ENCODE assay signal across 18 cellular contexts in the genomic region with DNA sequence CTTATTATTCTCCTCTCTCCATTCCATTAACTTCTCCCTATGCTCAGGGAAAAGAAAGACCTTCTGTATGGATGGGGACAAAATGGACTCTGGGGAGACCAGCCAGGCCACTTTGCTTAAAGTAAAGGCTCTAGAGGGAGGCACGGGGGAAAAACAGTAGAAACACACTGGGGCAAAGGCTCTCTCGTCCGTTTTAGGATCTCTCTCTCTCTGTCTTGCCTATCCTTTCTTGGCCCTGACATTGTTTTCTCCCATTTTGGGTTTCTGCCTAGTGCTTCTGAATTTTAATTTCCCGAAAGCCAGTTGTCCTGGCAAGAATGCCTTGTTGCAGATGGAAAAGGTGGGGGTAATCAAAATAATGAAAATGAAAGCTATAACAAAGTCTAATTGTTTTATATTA. TPM values are rescaled to one million over a fixed set of nuclear protein-coding genes. Genes with fewer than 3 reads are reported as not detected.
DNase-seq lines count a peak whose midpoint lies in the region; ATAC-seq and TF ChIP-seq lines count a peak whose summit lies in the region.
"Had no signal": no experiment of that assay in that cellular context is flagged by ENCODE, and none has a peak within 500 bp of the region (broad histone marks: within the 10 kb centered on the region; RNA-seq: fewer than 3 reads in every experiment).

No MANE protein-coding gene starts in this region.

- in situ Hi-C loops in G401 (cut with HindIII; ENCODE audit: low sequenced_read_pairs) = no loop called here

- no peaks in the 10 kb centered on the region for H3K4me1 ChIP-seq in neural progenitor cell

- no peak overlapping the region for H2AFZ ChIP-seq in neural progenitor cell (replicated peaks)

- H3K36me3 Mint-ChIP-seq in neural progenitor cell = no peaks in the 10 kb centered on the region

- H3K36me3 ChIP-seq in neural progenitor cell = no peaks in the 10 kb centered on the region

- no peaks in the 10 kb centered on the region for H4K20me1 ChIP-seq in neural progenitor cell (ENCODE audit: low read depth)

- no peaks in the 10 kb centered on the region for H3K9me3 Mint-ChIP-seq in neural progenitor cell

- H3K4me2 ChIP-seq in neural progenitor cell = no peak overlapping the region

- H3F3A ChIP-seq in neural progenitor cell (ENCODE audit: low read depth) = no peaks in the 10 kb centered on the region

- H3K79me2 ChIP-seq in neural progenitor cell (ENCODE audit: low read depth) = no peaks in the 10 kb centered on the region

- no peaks in the 10 kb centered on the region for H3K9me3 ChIP-seq in neural progenitor cell (ENCODE audit: low read depth)

- H3K4me3 ChIP-seq in neural progenitor cell = no peak overlapping the region
- H3K4me3 ChIP-seq: GM12878 had no signal

- DNase-seq in G401 (ENCODE audit: low spot score) (peak; percentile 94), cerebellar nuclear complex (lab: John Stamatoyannopoulos, UW) (peak; percentile 30 to 52), inferior parietal cortex (ENCODE audit: extremely low spot score) (peak; percentile 33), putamen (ENCODE audit: low spot score) (peak; percentile 23), NCI-H69 (lab: John Stamatoyannopoulos, UW) (no peak), neural progenitor cell (ENCODE audit: low spot score) (no peak)
- DNase-seq in stimulated activated CD4-positive, alpha-beta T cell treated with anti-CD3 and anti-CD28 coated beads, Interleukin-2, amount 100 ng/mL, for 48 hours = no peak
- DNase-seq: ACHN; Calu3; CD4-positive, alpha-beta T cell; DMS 273 treated with DMSO at 0.1 percent for 48 hours had no signal

- no peak overlapping the region for H3K27ac ChIP-seq in neural progenitor cell

- peaks cover 5% of the 10 kb centered on the region for H3K27me3 Mint-ChIP-seq in neural progenitor cell (ENCODE audit: insufficient read depth, low read depth)
- H3K27me3 Mint-ChIP-seq: CD4-positive, alpha-beta T cell had no signal

- ATAC-seq in HG02870 (IDR thresholded peaks at IDR 0.05; ENCODE audit: unreplicated experiment) = no peak
- ATAC-seq: GM12878, HCT116 had no signal

- H3K4me1 Mint-ChIP-seq in neural progenitor cell = no peaks in the 10 kb centered on the region
- H3K4me1 Mint-ChIP-seq: B cell had no signal

- no peak overlapping the region for H3K4me3 Mint-ChIP-seq in neural progenitor cell
- H3K4me3 Mint-ChIP-seq: B cell; CD4-positive, alpha-beta T cell had no signal

- TF ChIP-seq CTCF in neural progenitor cell (IDR thresholded peaks at IDR 0.05) = no peak

- H3K9ac ChIP-seq in neural progenitor cell = no peak overlapping the region

- H3K27me3 ChIP-seq in neural progenitor cell = no peaks in the 10 kb centered on the region

- H3K27ac Mint-ChIP-seq in neural progenitor cell = no peak overlapping the region
- H3K27ac Mint-ChIP-seq: B cell; CD4-positive, alpha-beta T cell had no signal

RNA-seq across cellular contexts. Expression of gene NMUR2, which starts 28.2 kb away (rescaled TPM):
- total RNA-seq in G401 (2014; rRNA removed; shearing (Covaris generic)) = not detected in 2 replicates
- total RNA-seq in neural progenitor cell (ENCODE audit: low replicate concordance) = 0.07 TPM in 1 of 2 replicates, not detected in the other
- total RNA-seq: A172; B cell; CD4-positive, alpha-beta T cell; Daoy; HT1080 had no signal

Comparison
In these comparisons a context has a peak if more than half of its experiments do, and no peak if none do; other contexts are left out.
1. DNase-seq: peak in G401 (single experiment), cerebellar nuclear complex (2 of 2), inferior parietal cortex (single experiment) and putamen (single experiment); none in NCI-H69 (single experiment), neural progenitor cell (single experiment) and stimulated activated CD4-positive, alpha-beta T cell treated with anti-CD3 and anti-CD28 coated beads, Interleukin-2, amount 100 ng/mL, for 48 hours (0 of 2).